In the genomic region with DNA sequence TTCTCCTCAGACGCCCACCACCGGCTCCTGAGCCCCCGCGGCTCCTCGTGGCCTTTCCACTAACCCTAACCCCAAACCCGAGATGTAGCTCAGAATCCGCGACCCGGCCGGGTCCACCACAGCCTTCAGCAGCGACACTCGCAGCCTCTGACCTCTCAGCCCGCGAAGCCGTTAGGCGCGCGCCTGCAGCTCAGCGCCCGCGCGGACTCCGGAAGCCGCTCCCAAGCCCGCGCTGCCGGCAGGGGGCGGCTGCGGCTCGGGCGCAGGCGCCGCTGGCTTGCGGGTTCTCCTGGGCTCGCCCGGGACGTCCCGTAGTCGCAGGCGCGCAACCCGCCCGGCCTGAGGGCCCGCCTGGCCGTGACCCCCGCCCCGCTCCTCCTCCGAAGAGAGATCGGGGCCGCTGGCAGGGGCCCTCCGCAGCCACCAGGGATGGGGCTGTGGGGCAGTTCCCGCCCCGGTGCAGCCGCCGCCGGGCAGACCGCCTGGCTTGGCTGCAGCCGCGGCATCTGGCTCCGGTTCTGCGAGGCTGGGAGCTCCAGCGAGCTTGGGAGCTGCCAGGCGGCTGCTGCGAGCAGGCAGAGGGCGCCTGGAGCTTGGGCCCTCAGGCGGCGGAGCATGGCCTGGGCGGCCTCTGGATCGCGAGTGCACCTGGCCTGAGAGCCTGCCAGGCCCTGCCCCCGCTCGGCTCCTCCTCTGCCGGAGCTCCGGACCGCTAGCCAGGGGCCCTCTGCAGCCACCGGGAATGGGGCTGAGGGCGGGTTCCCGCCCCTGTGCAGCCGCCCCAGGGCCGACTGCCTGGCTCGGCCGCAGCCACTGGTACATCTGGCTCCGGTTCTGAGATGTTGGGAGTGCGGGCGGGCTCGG, we compare ENCODE assay signal across 1 cellular context.
TF ChIP-seq lines count a peak whose summit lies in the region.

No MANE protein-coding gene starts in this region.

TF ChIP-seq in K562, 482 proteins besides CTCF, POLR2A, EP300 and RAD21 (continued from another document and continues in another):
- TF ChIP-seq PRPF4 (IDR thresholded peaks at IDR 0.05; ENCODE audit: insufficient read depth, low read depth, low read length, poor library complexity, severe bottlenecking) (peak; percentile 54), PHTF2 (CRISPR knock-in tag; IDR thresholded peaks at IDR 0.05) (no peak), ZKSCAN8 (CRISPR knock-in tag; IDR thresholded peaks at IDR 0.05) (no peak), ZNF780A (CRISPR knock-in tag; IDR thresholded peaks at IDR 0.05) (no peak), HMG20B (CRISPR knock-in tag; IDR thresholded peaks at IDR 0.05) (no peak), SMARCB1 (IDR thresholded peaks at IDR 0.05; ENCODE audit: insufficient read length, low read depth) (no peak), ZNF717 (CRISPR knock-in tag; IDR thresholded peaks at IDR 0.05) (no peak), ZNF224 (CRISPR knock-in tag; IDR thresholded peaks at IDR 0.05) (no peak), SMAD3 (CRISPR knock-in tag; conservative IDR thresholded peaks at IDR 0.05) (no peak), ZNF3 (CRISPR knock-in tag; IDR thresholded peaks at IDR 0.05) (no peak), ATF7 (IDR thresholded peaks at IDR 0.05) (peak; percentile 74), ZNF146 (CRISPR knock-in tag; IDR thresholded peaks at IDR 0.05; ENCODE audit: unreplicated experiment) (no peak), MXI1 (IDR thresholded peaks at IDR 0.05; ENCODE audit: low read depth, low read length) (no peak), ZSCAN29 (IDR thresholded peaks at IDR 0.05) (no peak), ILF3 (IDR thresholded peaks at IDR 0.05; ENCODE audit: borderline replicate concordance) (0 out of 2 replicates have a peak, but pooled peaks have one; percentile 67), NEUROD1 (IDR thresholded peaks at IDR 0.05; ENCODE audit: borderline replicate concordance, low read depth, low read length, partially characterized antibody) (no peak), HDAC1 (IDR thresholded peaks at IDR 0.05) (no peak), NR4A1 (CRISPR knock-in tag; IDR thresholded peaks at IDR 0.05) (no peak), NR4A1 (tag; IDR thresholded peaks at IDR 0.05) (no peak; the same call in 1 of the 2 replicates)
- TF ChIP-seq, protein P1, sequence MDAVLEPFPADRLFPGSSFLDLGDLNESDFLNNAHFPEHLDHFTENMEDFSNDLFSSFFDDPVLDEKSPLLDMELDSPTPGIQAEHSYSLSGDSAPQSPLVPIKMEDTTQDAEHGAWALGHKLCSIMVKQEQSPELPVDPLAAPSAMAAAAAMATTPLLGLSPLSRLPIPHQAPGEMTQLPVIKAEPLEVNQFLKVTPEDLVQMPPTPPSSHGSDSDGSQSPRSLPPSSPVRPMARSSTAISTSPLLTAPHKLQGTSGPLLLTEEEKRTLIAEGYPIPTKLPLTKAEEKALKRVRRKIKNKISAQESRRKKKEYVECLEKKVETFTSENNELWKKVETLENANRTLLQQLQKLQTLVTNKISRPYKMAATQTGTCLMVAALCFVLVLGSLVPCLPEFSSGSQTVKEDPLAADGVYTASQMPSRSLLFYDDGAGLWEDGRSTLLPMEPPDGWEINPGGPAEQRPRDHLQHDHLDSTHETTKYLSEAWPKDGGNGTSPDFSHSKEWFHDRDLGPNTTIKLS (IDR thresholded peaks at IDR 0.05; ENCODE audit: borderline replicate concordance, low read depth): peak; percentile 55; the same call in 1 of the 2 replicates
- TF ChIP-seq, protein P2, sequence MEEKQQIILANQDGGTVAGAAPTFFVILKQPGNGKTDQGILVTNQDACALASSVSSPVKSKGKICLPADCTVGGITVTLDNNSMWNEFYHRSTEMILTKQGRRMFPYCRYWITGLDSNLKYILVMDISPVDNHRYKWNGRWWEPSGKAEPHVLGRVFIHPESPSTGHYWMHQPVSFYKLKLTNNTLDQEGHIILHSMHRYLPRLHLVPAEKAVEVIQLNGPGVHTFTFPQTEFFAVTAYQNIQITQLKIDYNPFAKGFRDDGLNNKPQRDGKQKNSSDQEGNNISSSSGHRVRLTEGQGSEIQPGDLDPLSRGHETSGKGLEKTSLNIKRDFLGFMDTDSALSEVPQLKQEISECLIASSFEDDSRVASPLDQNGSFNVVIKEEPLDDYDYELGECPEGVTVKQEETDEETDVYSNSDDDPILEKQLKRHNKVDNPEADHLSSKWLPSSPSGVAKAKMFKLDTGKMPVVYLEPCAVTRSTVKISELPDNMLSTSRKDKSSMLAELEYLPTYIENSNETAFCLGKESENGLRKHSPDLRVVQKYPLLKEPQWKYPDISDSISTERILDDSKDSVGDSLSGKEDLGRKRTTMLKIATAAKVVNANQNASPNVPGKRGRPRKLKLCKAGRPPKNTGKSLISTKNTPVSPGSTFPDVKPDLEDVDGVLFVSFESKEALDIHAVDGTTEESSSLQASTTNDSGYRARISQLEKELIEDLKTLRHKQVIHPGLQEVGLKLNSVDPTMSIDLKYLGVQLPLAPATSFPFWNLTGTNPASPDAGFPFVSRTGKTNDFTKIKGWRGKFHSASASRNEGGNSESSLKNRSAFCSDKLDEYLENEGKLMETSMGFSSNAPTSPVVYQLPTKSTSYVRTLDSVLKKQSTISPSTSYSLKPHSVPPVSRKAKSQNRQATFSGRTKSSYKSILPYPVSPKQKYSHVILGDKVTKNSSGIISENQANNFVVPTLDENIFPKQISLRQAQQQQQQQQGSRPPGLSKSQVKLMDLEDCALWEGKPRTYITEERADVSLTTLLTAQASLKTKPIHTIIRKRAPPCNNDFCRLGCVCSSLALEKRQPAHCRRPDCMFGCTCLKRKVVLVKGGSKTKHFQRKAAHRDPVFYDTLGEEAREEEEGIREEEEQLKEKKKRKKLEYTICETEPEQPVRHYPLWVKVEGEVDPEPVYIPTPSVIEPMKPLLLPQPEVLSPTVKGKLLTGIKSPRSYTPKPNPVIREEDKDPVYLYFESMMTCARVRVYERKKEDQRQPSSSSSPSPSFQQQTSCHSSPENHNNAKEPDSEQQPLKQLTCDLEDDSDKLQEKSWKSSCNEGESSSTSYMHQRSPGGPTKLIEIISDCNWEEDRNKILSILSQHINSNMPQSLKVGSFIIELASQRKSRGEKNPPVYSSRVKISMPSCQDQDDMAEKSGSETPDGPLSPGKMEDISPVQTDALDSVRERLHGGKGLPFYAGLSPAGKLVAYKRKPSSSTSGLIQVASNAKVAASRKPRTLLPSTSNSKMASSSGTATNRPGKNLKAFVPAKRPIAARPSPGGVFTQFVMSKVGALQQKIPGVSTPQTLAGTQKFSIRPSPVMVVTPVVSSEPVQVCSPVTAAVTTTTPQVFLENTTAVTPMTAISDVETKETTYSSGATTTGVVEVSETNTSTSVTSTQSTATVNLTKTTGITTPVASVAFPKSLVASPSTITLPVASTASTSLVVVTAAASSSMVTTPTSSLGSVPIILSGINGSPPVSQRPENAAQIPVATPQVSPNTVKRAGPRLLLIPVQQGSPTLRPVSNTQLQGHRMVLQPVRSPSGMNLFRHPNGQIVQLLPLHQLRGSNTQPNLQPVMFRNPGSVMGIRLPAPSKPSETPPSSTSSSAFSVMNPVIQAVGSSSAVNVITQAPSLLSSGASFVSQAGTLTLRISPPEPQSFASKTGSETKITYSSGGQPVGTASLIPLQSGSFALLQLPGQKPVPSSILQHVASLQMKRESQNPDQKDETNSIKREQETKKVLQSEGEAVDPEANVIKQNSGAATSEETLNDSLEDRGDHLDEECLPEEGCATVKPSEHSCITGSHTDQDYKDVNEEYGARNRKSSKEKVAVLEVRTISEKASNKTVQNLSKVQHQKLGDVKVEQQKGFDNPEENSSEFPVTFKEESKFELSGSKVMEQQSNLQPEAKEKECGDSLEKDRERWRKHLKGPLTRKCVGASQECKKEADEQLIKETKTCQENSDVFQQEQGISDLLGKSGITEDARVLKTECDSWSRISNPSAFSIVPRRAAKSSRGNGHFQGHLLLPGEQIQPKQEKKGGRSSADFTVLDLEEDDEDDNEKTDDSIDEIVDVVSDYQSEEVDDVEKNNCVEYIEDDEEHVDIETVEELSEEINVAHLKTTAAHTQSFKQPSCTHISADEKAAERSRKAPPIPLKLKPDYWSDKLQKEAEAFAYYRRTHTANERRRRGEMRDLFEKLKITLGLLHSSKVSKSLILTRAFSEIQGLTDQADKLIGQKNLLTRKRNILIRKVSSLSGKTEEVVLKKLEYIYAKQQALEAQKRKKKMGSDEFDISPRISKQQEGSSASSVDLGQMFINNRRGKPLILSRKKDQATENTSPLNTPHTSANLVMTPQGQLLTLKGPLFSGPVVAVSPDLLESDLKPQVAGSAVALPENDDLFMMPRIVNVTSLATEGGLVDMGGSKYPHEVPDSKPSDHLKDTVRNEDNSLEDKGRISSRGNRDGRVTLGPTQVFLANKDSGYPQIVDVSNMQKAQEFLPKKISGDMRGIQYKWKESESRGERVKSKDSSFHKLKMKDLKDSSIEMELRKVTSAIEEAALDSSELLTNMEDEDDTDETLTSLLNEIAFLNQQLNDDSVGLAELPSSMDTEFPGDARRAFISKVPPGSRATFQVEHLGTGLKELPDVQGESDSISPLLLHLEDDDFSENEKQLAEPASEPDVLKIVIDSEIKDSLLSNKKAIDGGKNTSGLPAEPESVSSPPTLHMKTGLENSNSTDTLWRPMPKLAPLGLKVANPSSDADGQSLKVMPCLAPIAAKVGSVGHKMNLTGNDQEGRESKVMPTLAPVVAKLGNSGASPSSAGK (IDR thresholded peaks at IDR 0.05): peak; percentile 40; the same call in 1 of the 2 replicates
- TF ChIP-seq, protein P3, sequence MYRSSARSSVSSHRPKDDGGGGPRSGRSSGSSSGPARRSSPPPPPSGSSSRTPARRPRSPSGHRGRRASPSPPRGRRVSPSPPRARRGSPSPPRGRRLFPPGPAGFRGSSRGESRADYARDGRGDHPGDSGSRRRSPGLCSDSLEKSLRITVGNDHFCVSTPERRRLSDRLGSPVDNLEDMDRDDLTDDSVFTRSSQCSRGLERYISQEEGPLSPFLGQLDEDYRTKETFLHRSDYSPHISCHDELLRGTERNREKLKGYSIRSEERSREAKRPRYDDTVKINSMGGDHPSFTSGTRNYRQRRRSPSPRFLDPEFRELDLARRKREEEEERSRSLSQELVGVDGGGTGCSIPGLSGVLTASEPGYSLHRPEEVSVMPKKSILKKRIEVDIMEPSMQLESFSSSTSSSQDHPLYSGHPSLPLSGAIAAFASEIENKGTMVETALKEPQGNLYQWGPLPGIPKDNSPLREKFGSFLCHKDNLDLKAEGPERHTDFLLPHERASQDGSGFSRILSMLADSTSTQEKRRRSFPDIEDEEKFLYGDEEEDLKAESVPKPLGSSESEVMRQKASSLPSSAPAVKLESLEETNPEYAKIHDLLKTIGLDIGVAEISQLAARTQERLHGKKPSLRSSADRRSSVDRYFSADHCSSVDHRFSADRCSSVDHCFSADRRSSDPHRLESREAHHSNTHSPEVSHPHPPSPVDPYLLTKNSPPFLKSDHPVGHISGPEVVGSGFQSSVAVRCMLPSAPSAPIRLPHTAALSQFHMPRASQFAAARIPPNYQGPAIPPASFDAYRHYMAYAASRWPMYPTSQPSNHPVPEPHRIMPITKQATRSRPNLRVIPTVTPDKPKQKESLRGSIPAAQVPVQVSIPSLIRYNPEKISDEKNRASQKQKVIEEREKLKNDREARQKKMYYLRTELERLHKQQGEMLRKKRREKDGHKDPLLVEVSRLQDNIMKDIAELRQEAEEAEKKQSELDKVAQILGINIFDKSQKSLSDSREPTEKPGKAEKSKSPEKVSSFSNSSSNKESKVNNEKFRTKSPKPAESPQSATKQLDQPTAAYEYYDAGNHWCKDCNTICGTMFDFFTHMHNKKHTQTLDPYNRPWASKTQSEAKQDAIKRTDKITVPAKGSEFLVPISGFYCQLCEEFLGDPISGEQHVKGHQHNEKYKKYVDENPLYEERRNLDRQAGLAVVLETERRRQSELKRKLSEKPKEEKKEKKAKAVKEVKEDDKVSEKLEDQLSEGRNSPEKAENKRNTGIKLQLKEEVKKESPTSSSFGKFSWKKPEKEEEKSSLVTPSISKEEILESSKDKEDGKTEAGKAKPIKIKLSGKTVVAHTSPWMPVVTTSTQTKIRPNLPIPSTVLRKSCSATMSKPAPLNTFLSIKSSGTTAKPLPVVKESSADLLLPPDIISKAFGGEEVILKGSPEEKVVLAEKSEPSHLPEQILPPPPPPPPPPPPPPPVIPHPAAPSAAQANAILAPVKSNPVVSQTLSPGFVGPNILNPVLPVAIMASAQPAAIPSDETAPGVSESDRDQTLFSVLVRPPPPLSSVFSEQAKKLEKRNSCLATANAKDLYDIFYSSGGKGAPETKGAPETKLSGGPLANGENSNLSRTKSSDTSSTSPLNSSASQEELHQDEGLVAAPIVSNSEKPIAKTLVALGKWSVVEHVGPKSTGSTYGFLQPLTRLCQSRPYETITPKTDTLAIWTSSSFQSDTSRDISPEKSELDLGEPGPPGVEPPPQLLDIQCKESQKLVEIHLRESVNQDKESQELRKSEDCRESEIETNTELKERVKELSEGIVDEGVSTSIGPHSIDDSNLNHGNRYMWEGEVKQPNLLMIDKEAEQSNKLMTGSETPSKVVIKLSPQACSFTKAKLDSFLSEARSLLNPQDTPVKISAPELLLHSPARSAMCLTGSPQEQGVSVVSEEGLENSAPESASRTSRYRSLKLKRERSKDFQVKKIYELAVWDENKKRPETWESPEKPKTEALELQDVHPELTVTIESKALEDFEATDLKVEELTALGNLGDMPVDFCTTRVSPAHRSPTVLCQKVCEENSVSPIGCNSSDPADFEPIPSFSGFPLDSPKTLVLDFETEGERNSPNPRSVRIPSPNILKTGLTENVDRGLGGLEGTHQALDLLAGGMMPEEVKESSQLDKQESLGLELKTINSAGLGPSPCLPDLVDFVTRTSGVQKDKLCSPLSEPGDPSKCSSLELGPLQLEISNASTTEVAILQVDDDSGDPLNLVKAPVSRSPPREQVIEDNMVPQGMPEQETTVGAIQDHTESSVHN (IDR thresholded peaks at IDR 0.05; ENCODE audit: borderline replicate concordance in 1 of 2, low read depth in 1 of 2): no peak
- TF ChIP-seq, protein P4, sequence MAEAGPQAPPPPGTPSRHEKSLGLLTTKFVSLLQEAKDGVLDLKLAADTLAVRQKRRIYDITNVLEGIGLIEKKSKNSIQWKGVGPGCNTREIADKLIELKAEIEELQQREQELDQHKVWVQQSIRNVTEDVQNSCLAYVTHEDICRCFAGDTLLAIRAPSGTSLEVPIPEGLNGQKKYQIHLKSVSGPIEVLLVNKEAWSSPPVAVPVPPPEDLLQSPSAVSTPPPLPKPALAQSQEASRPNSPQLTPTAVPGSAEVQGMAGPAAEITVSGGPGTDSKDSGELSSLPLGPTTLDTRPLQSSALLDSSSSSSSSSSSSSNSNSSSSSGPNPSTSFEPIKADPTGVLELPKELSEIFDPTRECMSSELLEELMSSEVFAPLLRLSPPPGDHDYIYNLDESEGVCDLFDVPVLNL (CRISPR knock-in tag; IDR thresholded peaks at IDR 0.05; ENCODE audit: low read depth): no peak
- TF ChIP-seq, protein P5, sequence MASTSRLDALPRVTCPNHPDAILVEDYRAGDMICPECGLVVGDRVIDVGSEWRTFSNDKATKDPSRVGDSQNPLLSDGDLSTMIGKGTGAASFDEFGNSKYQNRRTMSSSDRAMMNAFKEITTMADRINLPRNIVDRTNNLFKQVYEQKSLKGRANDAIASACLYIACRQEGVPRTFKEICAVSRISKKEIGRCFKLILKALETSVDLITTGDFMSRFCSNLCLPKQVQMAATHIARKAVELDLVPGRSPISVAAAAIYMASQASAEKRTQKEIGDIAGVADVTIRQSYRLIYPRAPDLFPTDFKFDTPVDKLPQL (IDR thresholded peaks at IDR 0.05; ENCODE audit: extremely low read depth, insufficient read length): no peak
- TF ChIP-seq, protein P6, sequence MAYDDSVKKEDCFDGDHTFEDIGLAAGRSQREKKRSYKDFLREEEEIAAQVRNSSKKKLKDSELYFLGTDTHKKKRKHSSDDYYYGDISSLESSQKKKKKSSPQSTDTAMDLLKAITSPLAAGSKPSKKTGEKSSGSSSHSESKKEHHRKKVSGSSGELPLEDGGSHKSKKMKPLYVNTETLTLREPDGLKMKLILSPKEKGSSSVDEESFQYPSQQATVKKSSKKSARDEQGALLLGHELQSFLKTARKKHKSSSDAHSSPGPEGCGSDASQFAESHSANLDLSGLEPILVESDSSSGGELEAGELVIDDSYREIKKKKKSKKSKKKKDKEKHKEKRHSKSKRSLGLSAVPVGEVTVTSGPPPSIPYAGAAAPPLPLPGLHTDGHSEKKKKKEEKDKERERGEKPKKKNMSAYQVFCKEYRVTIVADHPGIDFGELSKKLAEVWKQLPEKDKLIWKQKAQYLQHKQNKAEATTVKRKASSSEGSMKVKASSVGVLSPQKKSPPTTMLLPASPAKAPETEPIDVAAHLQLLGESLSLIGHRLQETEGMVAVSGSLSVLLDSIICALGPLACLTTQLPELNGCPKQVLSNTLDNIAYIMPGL (CRISPR knock-in tag; IDR thresholded peaks at IDR 0.05): peak; percentile 88; the same call in 1 of the 2 replicates
